Comparison of ENCODE assay signal across 8 cellular contexts in the genomic region with DNA sequence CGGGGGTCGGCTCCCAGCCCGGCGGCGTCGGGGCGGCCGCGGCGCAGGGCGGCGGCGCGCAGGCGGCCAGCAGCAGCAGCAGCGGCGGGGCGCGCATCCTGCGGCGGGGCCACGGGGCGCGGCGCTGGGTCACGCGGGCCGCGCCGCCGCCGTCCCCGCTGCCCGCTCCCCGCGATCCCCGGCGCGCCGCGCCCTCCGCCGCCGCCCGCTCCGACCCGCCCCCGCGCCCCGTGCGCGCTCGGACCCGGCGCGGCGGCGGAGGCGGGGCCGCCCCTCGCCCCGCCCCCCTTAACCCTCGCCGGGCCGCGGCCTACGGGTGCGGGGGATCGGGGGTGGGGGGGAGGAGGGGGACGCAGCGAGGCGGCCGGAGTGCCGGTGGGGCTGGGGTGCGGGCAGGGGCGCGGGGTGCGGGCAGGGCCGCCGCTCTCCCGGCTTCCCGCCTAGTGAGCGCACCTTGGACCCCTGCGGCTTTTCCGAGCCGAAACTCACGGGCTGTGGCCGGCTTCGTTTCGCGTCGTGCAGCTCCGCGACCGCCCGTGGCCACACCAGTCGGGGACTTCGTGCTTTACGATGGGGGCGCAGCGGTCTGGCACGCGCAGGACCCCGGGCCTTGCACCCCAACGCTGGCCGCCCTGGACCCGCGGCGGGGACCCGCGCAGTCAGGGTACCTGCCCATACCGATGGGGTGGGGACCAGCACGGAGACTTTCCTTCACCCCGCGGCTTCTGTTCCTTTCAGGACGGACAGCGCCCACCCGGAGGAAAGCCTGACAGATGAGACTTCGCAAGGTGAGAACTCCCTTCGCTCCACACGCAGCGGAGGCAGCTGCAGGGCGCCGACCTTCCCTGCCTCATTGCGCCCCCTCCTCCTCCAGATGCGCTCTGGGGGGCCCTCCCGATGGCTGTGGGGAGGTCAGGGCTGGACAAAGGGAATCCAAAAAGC. TPM values are rescaled to one million over a fixed set of nuclear protein-coding genes. Genes with fewer than 3 reads are reported as not detected.
A peak's percentile ranks its signal among the peaks of the same experiment; 100 is the strongest.
DNase-seq lines count a peak whose midpoint lies in the region; ATAC-seq lines count a peak whose summit lies in the region.

FNDC10 (minus strand) TSS at position 217 of the 942 bp plus-strand sequence; CDS start at position 97, 120 bp downstream.

- POLR2A ChIA-PET in activated CD8-positive, alpha-beta T cell treated with anti-CD3 and anti-CD28 coated beads, Interleukin-2, amount 10 ng/mL, durations not matched to agents 7 days and 5 days (lab: Charles Lee) = interaction anchor here (0.8 kb wide), 1 partner anchor 29 kb away, joined by 3 read pairs; no protein-coding TSS in a partner anchor

- CTCF ChIA-PET in activated CD8-positive, alpha-beta T cell treated with anti-CD3 and anti-CD28 coated beads, Interleukin-2, amount 10 ng/mL, durations not matched to agents 7 days and 5 days (lab: Charles Lee) = no interaction called here

- peak within 1 kb of the TSS; percentile 80 for H3K4me3 Mint-ChIP-seq in T-helper 1 cell treated with Interleukin-12 subunit alpha and Interleukin-12 subunit beta and Interleukin-4 antibody, amounts not matched to agents 30 μg/mL and 1 μg/mL, for 36 hours
- H3K4me3 Mint-ChIP-seq in activated CD8-positive, alpha-beta T cell treated with anti-CD3 and anti-CD28 coated beads, Interleukin-2, amount 10 ng/mL, durations not matched to agents 7 days and 5 days = peak within 1 kb of the TSS; percentile 69
- peak within 1 kb of the TSS; percentile 78 to 88 for H3K4me3 Mint-ChIP-seq in stimulated activated naive CD8-positive, alpha-beta T cell treated with anti-CD3 and anti-CD28 coated beads, Interleukin-15, amount 100 ng/mL, for 72 hours

- peaks cover 6% of the 10 kb centered on the region for H3K4me1 Mint-ChIP-seq in T-helper 1 cell treated with Interleukin-12 subunit alpha and Interleukin-12 subunit beta and Interleukin-4 antibody, amounts not matched to agents 30 μg/mL and 1 μg/mL, for 36 hours (ENCODE audit: low read depth)
- peaks cover 19% of the 10 kb centered on the region for H3K4me1 Mint-ChIP-seq in activated CD8-positive, alpha-beta T cell treated with anti-CD3 and anti-CD28 coated beads, Interleukin-2, amount 10 ng/mL, durations not matched to agents 7 days and 5 days (ENCODE audit: low read depth)
- peaks cover 26% of the 10 kb centered on the region for H3K4me1 Mint-ChIP-seq in stimulated activated naive CD8-positive, alpha-beta T cell treated with anti-CD3 and anti-CD28 coated beads, Interleukin-15, amount 100 ng/mL, for 72 hours

- peak; percentile 6 for ATAC-seq in activated CD8-positive, alpha-beta T cell treated with anti-CD3 and anti-CD28 coated beads, Interleukin-2, amount 10 ng/mL, durations not matched to agents 7 days and 5 days
- ATAC-seq in stimulated activated naive CD8-positive, alpha-beta T cell treated with anti-CD3 and anti-CD28 coated beads, Interleukin-15, amount 100 ng/mL, for 72 hours = peak; percentile 35
- no peak for ATAC-seq in HG02884 (IDR thresholded peaks at IDR 0.05; ENCODE audit: unreplicated experiment)

- no peaks in the 10 kb centered on the region for H3K9me3 ChIP-seq in iPS DF 6.9 (ENCODE audit: control insufficient read depth, insufficient read depth, low read length)

- H3K36me3 Mint-ChIP-seq in T-helper 1 cell treated with Interleukin-12 subunit alpha and Interleukin-12 subunit beta and Interleukin-4 antibody, amounts not matched to agents 30 μg/mL and 1 μg/mL, for 36 hours (ENCODE audit: low read depth) = no peaks in the 10 kb centered on the region
- no peaks in the 10 kb centered on the region for H3K36me3 Mint-ChIP-seq in activated CD8-positive, alpha-beta T cell treated with anti-CD3 and anti-CD28 coated beads, Interleukin-2, amount 10 ng/mL, durations not matched to agents 7 days and 5 days (ENCODE audit: low read depth)

- H3K4me1 ChIP-seq in iPS DF 6.9 (ENCODE audit: control insufficient read depth, insufficient read depth, low read length) = peaks cover 12% of the 10 kb centered on the region

- peaks cover 5% of the 10 kb centered on the region for H3K27me3 ChIP-seq in iPS DF 6.9 (ENCODE audit: control insufficient read depth, insufficient read depth, low read length)

- H3K27me3 Mint-ChIP-seq in T-helper 1 cell treated with Interleukin-12 subunit alpha and Interleukin-12 subunit beta and Interleukin-4 antibody, amounts not matched to agents 30 μg/mL and 1 μg/mL, for 36 hours (ENCODE audit: low read depth) = peaks cover 6% of the 10 kb centered on the region
- H3K27me3 Mint-ChIP-seq in activated CD8-positive, alpha-beta T cell treated with anti-CD3 and anti-CD28 coated beads, Interleukin-2, amount 10 ng/mL, durations not matched to agents 7 days and 5 days (ENCODE audit: low read depth) = peaks cover 2% of the 10 kb centered on the region
- peaks cover 16% of the 10 kb centered on the region for H3K27me3 Mint-ChIP-seq in stimulated activated naive CD8-positive, alpha-beta T cell treated with anti-CD3 and anti-CD28 coated beads, Interleukin-15, amount 100 ng/mL, for 72 hours

- DNase-seq in T-helper 1 cell (no peak), iPS DF 6.9 (ENCODE audit: low read depth, low spot score) (no peak), superior temporal gyrus (ENCODE audit: extremely low spot score) (no peak), GDM1 (lab: John Stamatoyannopoulos, UW) (no peak)
- no peak for DNase-seq in activated CD8-positive, alpha-beta T cell treated with anti-CD3 and anti-CD28 coated beads, Interleukin-2, amount 10 ng/mL, durations not matched to agents 7 days and 5 days
- no peak for DNase-seq in stimulated activated naive CD8-positive, alpha-beta T cell treated with anti-CD3 and anti-CD28 coated beads, Interleukin-15, amount 100 ng/mL, for 72 hours

- no peak within 1 kb of the TSS for H3K27ac Mint-ChIP-seq in T-helper 1 cell treated with Interleukin-12 subunit alpha and Interleukin-12 subunit beta and Interleukin-4 antibody, amounts not matched to agents 30 μg/mL and 1 μg/mL, for 36 hours
- peak within 1 kb of the TSS; percentile 55 for H3K27ac Mint-ChIP-seq in activated CD8-positive, alpha-beta T cell treated with anti-CD3 and anti-CD28 coated beads, Interleukin-2, amount 10 ng/mL, durations not matched to agents 7 days and 5 days
- H3K27ac Mint-ChIP-seq in stimulated activated naive CD8-positive, alpha-beta T cell treated with anti-CD3 and anti-CD28 coated beads, Interleukin-15, amount 100 ng/mL, for 72 hours = peak within 1 kb of the TSS in 1 of 2 donors; percentile 73

- no peaks in the 10 kb centered on the region for H3K36me3 ChIP-seq in iPS DF 6.9 (ENCODE audit: control insufficient read depth, insufficient read depth, low read length)

- peak within 1 kb of the TSS; percentile 46; the same call in 1 of the 2 replicates for H3K4me3 ChIP-seq in iPS DF 6.9 (ENCODE audit: low read length)

- no CpG with 5 or more reads among the region's 127 CpGs for WGBS in iPS DF 6.9 (ENCODE audit: insufficient coverage, insufficient read length)

- no peaks in the 10 kb centered on the region for H3K9me3 Mint-ChIP-seq in T-helper 1 cell treated with Interleukin-12 subunit alpha and Interleukin-12 subunit beta and Interleukin-4 antibody, amounts not matched to agents 30 μg/mL and 1 μg/mL, for 36 hours
- no peaks in the 10 kb centered on the region for H3K9me3 Mint-ChIP-seq in activated CD8-positive, alpha-beta T cell treated with anti-CD3 and anti-CD28 coated beads, Interleukin-2, amount 10 ng/mL, durations not matched to agents 7 days and 5 days (ENCODE audit: insufficient read depth)
- H3K9me3 Mint-ChIP-seq in stimulated activated naive CD8-positive, alpha-beta T cell treated with anti-CD3 and anti-CD28 coated beads, Interleukin-15, amount 100 ng/mL, for 72 hours = no peaks in the 10 kb centered on the region

- no peak within 1 kb of the TSS for H3K27ac ChIP-seq in iPS DF 6.9 (ENCODE audit: low read length)

RNA-seq across cellular contexts. Expression of gene FNDC10, which starts in this region (rescaled TPM):
- 1 to 10 TPM; 7.5 to 9.3 TPM for total RNA-seq in activated CD8-positive, alpha-beta T cell treated with anti-CD3 and anti-CD28 coated beads, Interleukin-2, amount 10 ng/mL, durations not matched to agents 7 days and 5 days
